In the genomic region with DNA sequence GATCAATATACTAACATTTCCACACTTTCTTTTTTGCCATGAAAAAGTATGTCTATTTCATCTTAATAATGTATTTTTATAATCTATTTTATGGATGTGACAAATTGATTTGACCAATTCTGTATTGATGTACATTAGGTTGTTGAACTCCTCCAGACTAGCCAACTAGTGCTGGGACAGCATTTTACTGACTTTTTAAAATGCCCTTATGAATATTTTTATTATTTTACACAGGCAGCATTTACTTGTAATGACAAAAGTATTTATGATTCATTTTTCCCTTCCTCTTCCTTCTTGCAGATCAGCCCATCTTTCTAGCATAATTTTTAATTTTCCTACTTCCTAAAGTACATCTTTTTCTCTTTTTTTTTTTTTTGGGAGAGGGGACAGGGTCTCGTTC, we compare ENCODE assay signal across 8 cellular contexts. TPM values are rescaled to one million over a fixed set of nuclear protein-coding genes. Genes with fewer than 3 reads are reported as not detected.
A peak's percentile ranks its signal among the peaks of the same experiment; 100 is the strongest.
DNase-seq lines count a peak whose midpoint lies in the region; ATAC-seq, FAIRE-seq and TF ChIP-seq lines count a peak whose summit lies in the region.

No MANE protein-coding gene starts in this region.

- H3K36me3 ChIP-seq in heart left ventricle: no peaks in the 10 kb centered on the region
- no peaks in the 10 kb centered on the region for H3K36me3 ChIP-seq in adipocyte (ENCODE audit: control insufficient read depth, insufficient read depth, low read length, severe bottlenecking)
- H3K36me3 ChIP-seq in lower lobe of right lung: no peaks in the 10 kb centered on the region
- H3K36me3 ChIP-seq in upper lobe of left lung: no peaks in the 10 kb centered on the region

- WGBS in heart left ventricle, 4 donors: 56 to 89% (median 79%) methylated on average over 1 of the region's 1 CpG
- WGBS in upper lobe of left lung, 2 donors: 88 to 100% methylated on average over 1 of the region's 1 CpG

- peak overlapping the region; percentile 89 for H3K9ac ChIP-seq in adipocyte (ENCODE audit: low read length)

- peak overlapping the region in 10 of 12 donors; percentile 63 to 83 (median 70) for H3K4me3 ChIP-seq in heart left ventricle
- H3K4me3 ChIP-seq in adipocyte (ENCODE audit: low read length): peak overlapping the region; percentile 99
- H3K4me3 ChIP-seq in lower lobe of right lung: peak overlapping the region; percentile 66
- H3K4me3 ChIP-seq in upper lobe of left lung: peak overlapping the region in 3 of 4 donors; percentile 58 to 83 (median 65)

- H3K27ac ChIP-seq in heart left ventricle (peak overlapping the region; percentile 69 to 95 (median 88)), lower lobe of right lung (peak overlapping the region; percentile 90), upper lobe of left lung (peak overlapping the region; percentile 88 to 93 (median 90))

- H3K9me3 ChIP-seq in heart left ventricle (no peaks in the 10 kb centered on the region), adipocyte (ENCODE audit: control insufficient read depth, low read length) (no peaks in the 10 kb centered on the region), lower lobe of right lung (no peaks in the 10 kb centered on the region), upper lobe of left lung (no peaks in the 10 kb centered on the region)

- TF ChIP-seq EP300 in upper lobe of left lung (IDR thresholded peaks at IDR 0.05): no peak

- intact Hi-C loops in heart left ventricle (cut with DNase I): loop anchor here in 2 of 10 donors (5.0 kb wide), 3 partner anchors 38 to 137 kb away; partner anchors contain the start of genes AP2A1 (in 1 of the 2), PRMT1 (in 1 of the 2) and PTOV1 (in 1 of the 2)
- intact Hi-C loops in cardiac septum (cut with DNase I): loop anchor here (5.0 kb wide), 2 partner anchors 47 to 53 kb away; partner anchors contain the start of genes AP2A1 and PNKP
- intact Hi-C loops in lower lobe of right lung (cut with DNase I): no loop called here

- no peak for ATAC-seq in heart left ventricle
- ATAC-seq in lower lobe of right lung: no peak
- no peak for ATAC-seq in upper lobe of left lung (ENCODE audit: low FRiP score in 2 of 2)

- FAIRE-seq in RCC 7860 (lab: Jason Lieb, UNC) (no peak), GM12892 (lab: Jason Lieb, UNC) (no peak)

- no peak for DNase-seq in heart left ventricle
- no peak for DNase-seq in cardiac septum (ENCODE audit: low spot score)
- DNase-seq in adipocyte (ENCODE audit: low read depth): peak; percentile 40
- DNase-seq in lower lobe of right lung: no peak
- no peak for DNase-seq in upper lobe of left lung
- DNase-seq in RCC 7860 (ENCODE audit: low spot score): no peak
- DNase-seq in GM12892 (ENCODE audit: insufficient read length): no peak
- DNase-seq in dermis blood vessel endothelial cell: no peak

- TF ChIP-seq POLR2A in heart left ventricle (IDR thresholded peaks at IDR 0.05) (no peak), upper lobe of left lung (IDR thresholded peaks at IDR 0.05) (no peak), GM12892 (IDR thresholded peaks at IDR 0.05; ENCODE audit: low read depth, low read length) (no peak)

- H3K4me1 ChIP-seq in heart left ventricle (peaks cover 0 to 38% (median 21%) of the 10 kb centered on the region in 12 donors), adipocyte (ENCODE audit: control insufficient read depth, insufficient read depth, low read length) (peaks cover 14% of the 10 kb centered on the region), lower lobe of right lung (peaks cover 29% of the 10 kb centered on the region), upper lobe of left lung (peaks cover 19 to 42% (median 26%) of the 10 kb centered on the region in 4 donors)

- TF ChIP-seq CTCF in heart left ventricle (IDR thresholded peaks at IDR 0.05): no peak
- no peak for TF ChIP-seq CTCF in lower lobe of right lung (IDR thresholded peaks at IDR 0.05)
- TF ChIP-seq CTCF in upper lobe of left lung (IDR thresholded peaks at IDR 0.05): no peak

- H3K27me3 ChIP-seq in heart left ventricle (no peaks in the 10 kb centered on the region), adipocyte (replicated peaks; ENCODE audit: control insufficient read depth, insufficient read depth, low read length) (no peaks in the 10 kb centered on the region), lower lobe of right lung (ENCODE audit: low read depth) (no peaks in the 10 kb centered on the region), upper lobe of left lung (no peaks in the 10 kb centered on the region)

RNA-seq across cellular contexts. Expression of gene FUZ, which starts 0.9 kb away (rescaled TPM):
- total RNA-seq in heart left ventricle (10 to 100 TPM; 12.7 to 29.1 (median 16.2) TPM), cardiac septum (13.7 TPM), lower lobe of right lung (24.0 TPM), upper lobe of left lung (10 to 100 TPM; 17.3 to 43.0 (median 22.3) TPM), dermis blood vessel endothelial cell (19.2 and 22.4 TPM in 2 replicates)
- 10 to 100 TPM; 14.3 to 24.3 TPM for polyA plus RNA-seq in heart left ventricle
- polyA plus RNA-seq in GM12892 (2012; ENCODE audit: missing spikeins): 10.9 TPM

RNA-seq across cellular contexts. Expression of gene MED25, which starts 4.1 kb away (rescaled TPM):
- total RNA-seq in heart left ventricle: 100 to 1,000 TPM in 1 of 9 donors, 10 to 100 TPM in 8; 45.8 to 119 (median 54.7) TPM
- 10 to 100 TPM; 44.1 to 60.2 TPM for polyA plus RNA-seq in heart left ventricle
- 33.0 TPM for total RNA-seq in cardiac septum
- total RNA-seq in lower lobe of right lung: 65.8 TPM
- total RNA-seq in upper lobe of left lung: 100 to 1,000 TPM in 1 of 6 donors, 10 to 100 TPM in 5; 41.7 to 110 (median 61.2) TPM
- 22.6 TPM for polyA plus RNA-seq in GM12892 (2012; ENCODE audit: missing spikeins)
- total RNA-seq in dermis blood vessel endothelial cell: 13.4 and 34.4 TPM in 2 replicates

RNA-seq across cellular contexts. Expression of gene PTOV1, which starts 36.9 kb away (rescaled TPM):
- total RNA-seq in heart left ventricle (100 to 1,000 TPM in 1 of 9 donors, 10 to 100 TPM in 8; 70.9 to 109 (median 91.5) TPM), cardiac septum (95.8 TPM), lower lobe of right lung (124 TPM), upper lobe of left lung (100 to 1,000 TPM in 3 of 6 donors, 10 to 100 TPM in 3; 60.2 to 136 (median 106) TPM), dermis blood vessel endothelial cell (57.2 and 72.9 TPM in 2 replicates)
- polyA plus RNA-seq in heart left ventricle: 100 to 1,000 TPM in 1 of 2 donors, 10 to 100 TPM in 1; 85.9 to 135 TPM
- 44.7 TPM for polyA plus RNA-seq in GM12892 (2012; ENCODE audit: missing spikeins)

RNA-seq across cellular contexts. Expression of gene AP2A1, which starts 47.2 kb away (rescaled TPM):
- total RNA-seq in heart left ventricle: 100 to 1,000 TPM in 1 of 9 donors, 10 to 100 TPM in 8; 53.6 to 152 (median 70.5) TPM
- polyA plus RNA-seq in heart left ventricle: 100 to 1,000 TPM in 1 of 2 donors, 10 to 100 TPM in 1; 33.4 to 115 TPM
- 63.9 TPM for total RNA-seq in cardiac septum
- 67.6 TPM for total RNA-seq in lower lobe of right lung
- 100 to 1,000 TPM in 1 of 6 donors, 10 to 100 TPM in 5; 46.0 to 113 (median 77.6) TPM for total RNA-seq in upper lobe of left lung
- 23.4 TPM for polyA plus RNA-seq in GM12892 (2012; ENCODE audit: missing spikeins)
- 52.1 and 129 TPM in 2 replicates for total RNA-seq in dermis blood vessel endothelial cell

RNA-seq across cellular contexts. Expression of gene TSKS, which starts 50.9 kb away (rescaled TPM):
- total RNA-seq in heart left ventricle (under 1 TPM in 6 of 9 donors, not detected in 3; 0.23 to 0.77 (median 0.34) TPM), cardiac septum (0.24 TPM), lower lobe of right lung (1.2 TPM), upper lobe of left lung (under 1 TPM in 3 of 6 donors, not detected in 3; 0.15 to 0.91 (median 0.37) TPM), dermis blood vessel endothelial cell (0.17 TPM in 1 of 2 replicates, not detected in the other)
- under 1 TPM; 0.49 to 0.72 TPM for polyA plus RNA-seq in heart left ventricle
- polyA plus RNA-seq in GM12892 (2012; ENCODE audit: missing spikeins): not detected
